In the genomic region with DNA sequence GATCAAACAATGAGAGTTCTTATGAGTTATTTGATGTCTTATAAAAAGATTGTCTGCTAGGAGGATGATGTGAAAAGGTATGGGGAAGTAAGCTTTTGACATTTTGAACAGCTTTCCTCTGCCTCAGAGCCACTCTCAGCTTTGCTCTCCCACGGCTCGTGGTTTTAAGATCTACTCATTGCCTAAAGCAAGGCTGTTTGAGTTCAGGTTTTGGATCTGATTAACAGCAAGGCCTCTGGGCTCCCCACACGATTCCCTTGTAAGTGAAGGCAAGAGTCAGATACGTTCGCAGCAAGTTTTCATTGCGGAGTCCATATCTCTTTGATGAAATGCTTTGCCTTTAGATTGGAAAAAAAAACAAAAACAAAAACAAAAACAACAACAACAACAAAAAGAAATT, we compare ENCODE assay signal across 19 cellular contexts.
"Had no signal": no experiment of that assay in that cellular context is flagged by ENCODE, and none has a peak within 500 bp of the region (broad histone marks: within the 10 kb centered on the region; RNA-seq: fewer than 3 reads in every experiment).

No MANE protein-coding gene starts in this region.

- H3K27ac ChIP-seq: coronary artery, hepatocyte, neural progenitor cell, ovary, suprapubic skin, thyroid gland, upper lobe of right lung, vagina had no signal

- ATAC-seq: mucosa of descending colon; naive thymus-derived CD8-positive, alpha-beta T cell; right cardiac atrium; stimulated activated effector memory CD8-positive, alpha-beta T cell treated with anti-CD3 and anti-CD28 coated beads, Interleukin-12 subunit alpha, Interleukin-12 subunit beta, amount 100 ng/mL, for 72 hours; stimulated activated naive CD8-positive, alpha-beta T cell treated with anti-CD3 and anti-CD28 coated beads, Interleukin-15, Interleukin-2, amounts not matched to agents 100 U/mL and 50 U/mL, for 24 hours; upper lobe of right lung had no signal

- H3K9me3 ChIP-seq: mucosa of descending colon, suprapubic skin, thyroid gland, upper lobe of right lung, vagina had no signal

- H3K27me3 ChIP-seq: neural progenitor cell, ovary, suprapubic skin, thyroid gland, upper lobe of right lung, vagina had no signal

- H3K36me3 ChIP-seq: neural progenitor cell, ovary, suprapubic skin, thyroid gland, upper lobe of right lung, vagina had no signal

- H3K4me1 ChIP-seq: suprapubic skin, thyroid gland, upper lobe of right lung, vagina had no signal

- H3K4me3 ChIP-seq: coronary artery, hepatocyte, mucosa of descending colon, neural progenitor cell, ovary, suprapubic skin, thyroid gland, upper lobe of right lung, vagina had no signal

- DNase-seq: effector CD4-positive, alpha-beta T cell; foreskin melanocyte; head of caudate nucleus; mucosa of descending colon; naive thymus-derived CD8-positive, alpha-beta T cell; nucleus accumbens; ovary; right cardiac atrium; stimulated activated CD4-positive, alpha-beta T cell treated with anti-CD3 and anti-CD28 coated beads, Interleukin-4, amount 100 ng/mL, for 1 hour; stimulated activated CD8-positive, alpha-beta memory T cell treated with anti-CD3 and anti-CD28 coated beads, Interleukin-4, amount 100 ng/mL, for 48 hours; stimulated activated naive CD8-positive, alpha-beta T cell treated with anti-CD3 and anti-CD28 coated beads, Interleukin-15, Interleukin-2, amounts not matched to agents 100 U/mL and 50 U/mL, for 24 hours; thyroid gland; upper lobe of right lung had no signal

- H3K79me2 ChIP-seq: hepatocyte had no signal

- H3K9ac ChIP-seq: neural progenitor cell had no signal

- H3K4me2 ChIP-seq: hepatocyte, neural progenitor cell had no signal

- H2AFZ ChIP-seq: hepatocyte, neural progenitor cell had no signal
